13 cellular contexts compared by ENCODE assay signal in genomic region chr12:14399871-14400270, GRCh38. TPM values are rescaled to one million over a fixed set of nuclear protein-coding genes. Genes with fewer than 3 reads are reported as not detected.
DNase-seq lines count a peak whose midpoint lies in the region; ATAC-seq and TF ChIP-seq lines count a peak whose summit lies in the region.
"Had no signal": no experiment of that assay in that cellular context is flagged by ENCODE, and none has a peak within 500 bp of the region (broad histone marks: within the 10 kb centered on the region; RNA-seq: fewer than 3 reads in every experiment).

No MANE protein-coding gene starts in this region.

- H3K27me3 ChIP-seq in SU-DHL-6 (ENCODE audit: low read length) = no peaks in the 10 kb centered on the region
- H3K27me3 ChIP-seq: BE2C, sigmoid colon had no signal

- peak overlapping the region; percentile 71 for H3K4me3 Mint-ChIP-seq in activated T-cell treated with anti-CD3 and anti-CD28 coated beads, Interleukin-2, amount 50 U/mL, for 24 hours
- H3K4me3 Mint-ChIP-seq in stimulated activated naive B cell treated with anti-CD40 and anti-IgM and Interleukin-4, amounts not matched to agents 10 μg/mL and 1 μg/mL and 100 μg/mL, for 72 hours = peak overlapping the region in 1 of 2 donors; percentile 23

- no peaks in the 10 kb centered on the region for H3K9me2 ChIP-seq in SU-DHL-6 (replicated peaks; ENCODE audit: insufficient read depth, low read length)

- ATAC-seq in stimulated activated naive B cell treated with anti-CD40 and anti-IgM and Interleukin-4, amounts not matched to agents 10 μg/mL and 1 μg/mL and 100 μg/mL, for 72 hours (replicated peaks) = no peak

- H3K9me3 ChIP-seq in SU-DHL-6 (ENCODE audit: insufficient read depth, low read length) = no peaks in the 10 kb centered on the region
- H3K9me3 ChIP-seq: BE2C had no signal

- H2AFZ ChIP-seq in SU-DHL-6 (ENCODE audit: low read depth, low read length, severe bottlenecking) = no peak overlapping the region

- peaks cover 12% of the 10 kb centered on the region for H3F3A ChIP-seq in SU-DHL-6 (ENCODE audit: insufficient read depth)

- no peak overlapping the region for H3K27ac ChIP-seq in SU-DHL-6 (ENCODE audit: low read depth, low read length)
- H3K27ac ChIP-seq: sigmoid colon had no signal

- H3K27ac Mint-ChIP-seq in activated T-cell treated with anti-CD3 and anti-CD28 coated beads, Interleukin-2, amount 50 U/mL, for 24 hours = peak overlapping the region; percentile 85
- H3K27ac Mint-ChIP-seq in stimulated activated naive B cell treated with anti-CD40 and anti-IgM and Interleukin-4, amounts not matched to agents 10 μg/mL and 1 μg/mL and 100 μg/mL, for 72 hours = peak overlapping the region; percentile 42

- H3K36me3 ChIP-seq in SU-DHL-6 (ENCODE audit: low read length) = peaks cover 9% of the 10 kb centered on the region; the same call in 1 of the 2 replicates
- H3K36me3 ChIP-seq: BE2C, sigmoid colon had no signal

- peaks cover 4% of the 10 kb centered on the region for H3K9me3 Mint-ChIP-seq in activated T-cell treated with anti-CD3 and anti-CD28 coated beads, Interleukin-2, amount 50 U/mL, for 24 hours
- peaks cover 7 to 14% of the 10 kb centered on the region in 2 donors for H3K9me3 Mint-ChIP-seq in stimulated activated naive B cell treated with anti-CD40 and anti-IgM and Interleukin-4, amounts not matched to agents 10 μg/mL and 1 μg/mL and 100 μg/mL, for 72 hours

- no peak for DNase-seq in activated T-cell treated with anti-CD3 and anti-CD28 coated beads, Interleukin-2, amount 50 U/mL, for 24 hours
- DNase-seq in activated T-cell treated with anti-CD3 and anti-CD28 coated beads for 4 hours = no peak
- no peak for DNase-seq in epithelial cell of proximal tubule (ENCODE audit: low read depth)
- no peak for DNase-seq in stimulated activated naive B cell treated with anti-CD40 and anti-IgM and Interleukin-4, amounts not matched to agents 10 μg/mL and 1 μg/mL and 100 μg/mL, for 72 hours
- no peak for DNase-seq in NCI-H1105 treated with DMSO at 0.1 percent for 48 hours (lab: John Stamatoyannopoulos, UW)
- no peak for DNase-seq in iPS-NIHi11 (ENCODE audit: low spot score)
- DNase-seq in 8988T = no peak
- DNase-seq: activated CD8-positive, alpha-beta memory T cell treated with anti-CD3 and anti-CD28 coated beads for 24 hours; BE2C; NCI-H146; Right ventricle myocardium superior; sigmoid colon had no signal

- no peak overlapping the region for H3K9ac ChIP-seq in SU-DHL-6 (ENCODE audit: low read length)

- peak overlapping the region; percentile 28 for H3K4me2 ChIP-seq in SU-DHL-6 (ENCODE audit: low read depth, low read length, poor library complexity, severe bottlenecking)

- TF ChIP-seq CTCF in SU-DHL-6 (IDR thresholded peaks at IDR 0.05; ENCODE audit: insufficient read depth, low read length, poor library complexity, severe bottlenecking) (no peak), epithelial cell of proximal tubule (conservative IDR thresholded peaks at IDR 0.05; ENCODE audit: low read depth, low read length) (no peak)

- peaks cover 99% of the 10 kb centered on the region for H3K79me2 ChIP-seq in SU-DHL-6 (ENCODE audit: insufficient read depth, low read length)

- H4K20me1 ChIP-seq in SU-DHL-6 (ENCODE audit: low read depth, low read length) = no peaks in the 10 kb centered on the region

- peaks cover 37% of the 10 kb centered on the region for H3K36me3 Mint-ChIP-seq in activated T-cell treated with anti-CD3 and anti-CD28 coated beads, Interleukin-2, amount 50 U/mL, for 24 hours (ENCODE audit: low read depth)
- H3K36me3 Mint-ChIP-seq in stimulated activated naive B cell treated with anti-CD40 and anti-IgM and Interleukin-4, amounts not matched to agents 10 μg/mL and 1 μg/mL and 100 μg/mL, for 72 hours = peaks cover 48 to 65% of the 10 kb centered on the region in 2 donors

- H3K27me3 Mint-ChIP-seq in activated T-cell treated with anti-CD3 and anti-CD28 coated beads, Interleukin-2, amount 50 U/mL, for 24 hours = no peaks in the 10 kb centered on the region
- H3K27me3 Mint-ChIP-seq in stimulated activated naive B cell treated with anti-CD40 and anti-IgM and Interleukin-4, amounts not matched to agents 10 μg/mL and 1 μg/mL and 100 μg/mL, for 72 hours = no peaks in the 10 kb centered on the region

- H3K4me3 ChIP-seq in SU-DHL-6 (ENCODE audit: insufficient read depth, low read length, poor library complexity, severe bottlenecking) (no peak overlapping the region), epithelial cell of proximal tubule (ENCODE audit: low read depth, low read length) (peak overlapping the region; percentile 15)
- H3K4me3 ChIP-seq: sigmoid colon had no signal

- peaks cover 88% of the 10 kb centered on the region for H3K4me1 Mint-ChIP-seq in activated T-cell treated with anti-CD3 and anti-CD28 coated beads, Interleukin-2, amount 50 U/mL, for 24 hours (ENCODE audit: low read depth)
- peaks cover 27 to 75% of the 10 kb centered on the region in 2 donors for H3K4me1 Mint-ChIP-seq in stimulated activated naive B cell treated with anti-CD40 and anti-IgM and Interleukin-4, amounts not matched to agents 10 μg/mL and 1 μg/mL and 100 μg/mL, for 72 hours

RNA-seq across cellular contexts. Expression of gene ATF7IP, which starts 34.4 kb away (rescaled TPM):
- 11.9 and 21.3 TPM in 2 replicates for total RNA-seq in epithelial cell of proximal tubule
